Comparison of ENCODE assay signal across 29 cellular contexts in genomic region chr5:109083937-109084336, GRCh38.
"Had no signal": no experiment of that assay in that cellular context is flagged by ENCODE, and none has a peak within 500 bp of the region (broad histone marks: within the 10 kb centered on the region; RNA-seq: fewer than 3 reads in every experiment).

No MANE protein-coding gene starts in this region.

- H3K4me2 ChIP-seq: hepatocyte had no signal

- H3K9me3 ChIP-seq: body of pancreas, colonic mucosa, esophagus squamous epithelium, gastroesophageal sphincter, heart right ventricle had no signal

- H3K27me3 Mint-ChIP-seq: activated CD4-positive, alpha-beta memory T cell treated with anti-CD3 and anti-CD28 coated beads, Interleukin-2, amount 10 ng/mL, durations not matched to agents 7 days and 5 days; activated CD4-positive, alpha-beta T cell treated with anti-CD3 and anti-CD28 coated beads for 36 hours; activated CD4-positive, alpha-beta T cell treated with anti-CD3 and anti-CD28 coated beads, Interleukin-2, amount 10 ng/mL, durations not matched to agents 24 days and 14 days; activated naive CD4-positive, alpha-beta T cell treated with anti-CD3 and anti-CD28 coated beads, Interleukin-2, amount 10 ng/mL, durations not matched to agents 7 days and 5 days; activated naive CD8-positive, alpha-beta T cell treated with anti-CD3 and anti-CD28 coated beads, Interleukin-2, amount 10 ng/mL, durations not matched to agents 7 days and 5 days; activated T-cell treated with anti-CD3 and anti-CD28 coated beads, Interleukin-2, amount 50 U/mL, for 24 hours had no signal

- H3K36me3 Mint-ChIP-seq: activated naive CD4-positive, alpha-beta T cell treated with anti-CD3 and anti-CD28 coated beads, Interleukin-2, amount 10 ng/mL, durations not matched to agents 7 days and 5 days; activated naive CD4-positive, alpha-beta T cell treated with anti-CD3 and anti-CD28 coated beads, Interleukin-2, amount 50 U/mL, for 72 hours had no signal

- ATAC-seq: activated CD4-positive, alpha-beta T cell treated with anti-CD3 and anti-CD28 coated beads for 36 hours; activated naive CD4-positive, alpha-beta T cell treated with anti-CD3 and anti-CD28 coated beads, Interleukin-2, amount 50 U/mL, for 72 hours; activated T-cell treated with anti-CD3 and anti-CD28 coated beads, Interleukin-2, amount 50 U/mL, for 72 hours; body of pancreas; gastroesophageal sphincter; heart right ventricle had no signal

- H3K4me3 Mint-ChIP-seq: activated CD4-positive, alpha-beta memory T cell treated with anti-CD3 and anti-CD28 coated beads, Interleukin-2, amount 10 ng/mL, durations not matched to agents 7 days and 5 days; activated CD4-positive, alpha-beta T cell treated with anti-CD3 and anti-CD28 coated beads for 36 hours; activated CD4-positive, alpha-beta T cell treated with anti-CD3 and anti-CD28 coated beads, Interleukin-2, amount 10 ng/mL, durations not matched to agents 24 days and 14 days; activated naive CD4-positive, alpha-beta T cell treated with anti-CD3 and anti-CD28 coated beads, Interleukin-2, amount 10 ng/mL, durations not matched to agents 7 days and 5 days; activated naive CD8-positive, alpha-beta T cell treated with anti-CD3 and anti-CD28 coated beads, Interleukin-2, amount 10 ng/mL, durations not matched to agents 7 days and 5 days; activated T-cell treated with anti-CD3 and anti-CD28 coated beads, Interleukin-2, amount 50 U/mL, for 24 hours; activated T-cell treated with anti-CD3 and anti-CD28 coated beads, Interleukin-2, amount 50 U/mL, for 72 hours had no signal

- H3K4me3 ChIP-seq: body of pancreas, cardiac muscle cell, colonic mucosa, esophagus squamous epithelium, gastroesophageal sphincter, heart right ventricle, hepatocyte had no signal

- H3K27ac ChIP-seq: body of pancreas, cardiac muscle cell, colonic mucosa, esophagus squamous epithelium, gastroesophageal sphincter, heart right ventricle, hepatocyte had no signal

- H2AFZ ChIP-seq: hepatocyte had no signal

- H3K79me2 ChIP-seq: hepatocyte had no signal

- H3K36me3 ChIP-seq: cardiac muscle cell, colonic mucosa, esophagus squamous epithelium, gastroesophageal sphincter, heart right ventricle had no signal

- H3K9me3 Mint-ChIP-seq: activated CD4-positive, alpha-beta memory T cell treated with anti-CD3 and anti-CD28 coated beads, Interleukin-2, amount 10 ng/mL, durations not matched to agents 7 days and 5 days; activated CD4-positive, alpha-beta T cell treated with anti-CD3 and anti-CD28 coated beads, Interleukin-2, amount 10 ng/mL, durations not matched to agents 24 days and 14 days; activated naive CD4-positive, alpha-beta T cell treated with anti-CD3 and anti-CD28 coated beads, Interleukin-2, amount 10 ng/mL, durations not matched to agents 7 days and 5 days; activated naive CD4-positive, alpha-beta T cell treated with anti-CD3 and anti-CD28 coated beads, Interleukin-2, amount 50 U/mL, for 72 hours; activated naive CD8-positive, alpha-beta T cell treated with anti-CD3 and anti-CD28 coated beads, Interleukin-2, amount 10 ng/mL, durations not matched to agents 7 days and 5 days; activated T-cell treated with anti-CD3 and anti-CD28 coated beads, Interleukin-2, amount 50 U/mL, for 24 hours; activated T-cell treated with anti-CD3 and anti-CD28 coated beads, Interleukin-2, amount 50 U/mL, for 72 hours had no signal

- H3K4me1 ChIP-seq: colonic mucosa, esophagus squamous epithelium, gastroesophageal sphincter, heart right ventricle had no signal

- H3K27me3 ChIP-seq: body of pancreas, cardiac muscle cell, colonic mucosa, esophagus squamous epithelium, gastroesophageal sphincter, heart right ventricle, hepatocyte had no signal

- H3K27ac Mint-ChIP-seq: activated CD4-positive, alpha-beta memory T cell treated with anti-CD3 and anti-CD28 coated beads, Interleukin-2, amount 10 ng/mL, durations not matched to agents 7 days and 5 days; activated CD4-positive, alpha-beta T cell treated with anti-CD3 and anti-CD28 coated beads for 36 hours; activated CD4-positive, alpha-beta T cell treated with anti-CD3 and anti-CD28 coated beads, Interleukin-2, amount 10 ng/mL, durations not matched to agents 24 days and 14 days; activated naive CD4-positive, alpha-beta T cell treated with anti-CD3 and anti-CD28 coated beads, Interleukin-2, amount 10 ng/mL, durations not matched to agents 7 days and 5 days; activated naive CD4-positive, alpha-beta T cell treated with anti-CD3 and anti-CD28 coated beads, Interleukin-2, amount 50 U/mL, for 72 hours; activated naive CD8-positive, alpha-beta T cell treated with anti-CD3 and anti-CD28 coated beads, Interleukin-2, amount 10 ng/mL, durations not matched to agents 7 days and 5 days; activated T-cell treated with anti-CD3 and anti-CD28 coated beads, Interleukin-2, amount 50 U/mL, for 24 hours; activated T-cell treated with anti-CD3 and anti-CD28 coated beads, Interleukin-2, amount 50 U/mL, for 72 hours had no signal

- DNase-seq: activated CD4-positive, alpha-beta memory T cell treated with anti-CD3 and anti-CD28 coated beads, Interleukin-2, amount 10 ng/mL, durations not matched to agents 7 days and 5 days; activated CD4-positive, alpha-beta T cell treated with anti-CD3 and anti-CD28 coated beads for 36 hours; activated CD4-positive, alpha-beta T cell treated with anti-CD3 and anti-CD28 coated beads, Interleukin-2, amount 10 ng/mL, durations not matched to agents 24 days and 14 days; activated CD4-positive, CD25-positive, alpha-beta regulatory T cell; activated CD4-positive, CD25-positive, alpha-beta regulatory T cell treated with anti-CD3 and anti-CD28 coated beads, Interleukin-2, amount 50 U/mL, for 72 hours; activated CD8-positive, alpha-beta memory T cell treated with anti-CD3 and anti-CD28 coated beads, Interleukin-2, amount 50 U/mL, for 48 hours; activated gamma-delta T cell; activated naive CD4-positive, alpha-beta T cell; activated naive CD4-positive, alpha-beta T cell treated with anti-CD3 and anti-CD28 coated beads, Interleukin-2, amount 10 ng/mL, durations not matched to agents 7 days and 5 days; activated naive CD8-positive, alpha-beta T cell treated with anti-CD3 and anti-CD28 coated beads, Interleukin-2, amount 10 ng/mL, durations not matched to agents 7 days and 5 days; activated T-cell treated with anti-CD3 and anti-CD28 coated beads for 4 hours; activated T-cell treated with anti-CD3 and anti-CD28 coated beads, Interleukin-2, amount 50 U/mL, for 24 hours; activated T-cell treated with anti-CD3 and anti-CD28 coated beads, Interleukin-2, amount 50 U/mL, for 72 hours; amygdala; aorta; body of pancreas; central memory CD4-positive, alpha-beta T cell; cerebellar nuclear complex; colonic mucosa; effector CD8-positive, alpha-beta T cell; erythroblast; esophagus squamous epithelium; foreskin melanocyte; heart right ventricle; T-helper 2 cell had no signal

- H3K4me1 Mint-ChIP-seq: activated CD4-positive, alpha-beta memory T cell treated with anti-CD3 and anti-CD28 coated beads, Interleukin-2, amount 10 ng/mL, durations not matched to agents 7 days and 5 days; activated CD4-positive, alpha-beta T cell treated with anti-CD3 and anti-CD28 coated beads for 36 hours; activated CD4-positive, alpha-beta T cell treated with anti-CD3 and anti-CD28 coated beads, Interleukin-2, amount 10 ng/mL, durations not matched to agents 24 days and 14 days; activated naive CD4-positive, alpha-beta T cell treated with anti-CD3 and anti-CD28 coated beads, Interleukin-2, amount 10 ng/mL, durations not matched to agents 7 days and 5 days; activated naive CD8-positive, alpha-beta T cell treated with anti-CD3 and anti-CD28 coated beads, Interleukin-2, amount 10 ng/mL, durations not matched to agents 7 days and 5 days had no signal
